ENCODE assay signal across 22 cellular contexts in genomic region chrX:46617906-46618305, GRCh38.
"Had no signal": no experiment of that assay in that cellular context is flagged by ENCODE, and none has a peak within 500 bp of the region (broad histone marks: within the 10 kb centered on the region; RNA-seq: fewer than 3 reads in every experiment).

No MANE protein-coding gene starts in this region.

- H3K9me3 ChIP-seq: esophagus squamous epithelium, lower lobe of right lung, ovary, SK-N-SH, tibial nerve had no signal

- H3K9me3 Mint-ChIP-seq: activated naive CD4-positive, alpha-beta T cell treated with anti-CD3 and anti-CD28 coated beads, Interleukin-2, amount 50 U/mL, for 24 hours had no signal

- H3K4me3 ChIP-seq: cardiac muscle cell, esophagus squamous epithelium, lower lobe of right lung, ovary, smooth muscle cell, tibial nerve had no signal

- H3K27ac ChIP-seq: cardiac muscle cell, esophagus squamous epithelium, lower lobe of right lung, ovary, tibial nerve had no signal

- H3K27ac Mint-ChIP-seq: activated naive CD4-positive, alpha-beta T cell treated with anti-CD3 and anti-CD28 coated beads, Interleukin-2, amount 50 U/mL, for 24 hours; naive thymus-derived CD8-positive, alpha-beta T cell had no signal

- ATAC-seq: left colon; lower lobe of right lung; naive thymus-derived CD8-positive, alpha-beta T cell; sciatic nerve had no signal

- H3K9ac ChIP-seq: SK-N-SH had no signal

- H3K4me2 ChIP-seq: SK-N-SH, smooth muscle cell had no signal

- H3K4me1 ChIP-seq: esophagus squamous epithelium, lower lobe of right lung had no signal

- H3K27me3 ChIP-seq: cardiac muscle cell, esophagus squamous epithelium, ovary, tibial nerve had no signal

- DNase-seq: amygdala; dermis blood vessel endothelial cell; effector memory CD4-positive, alpha-beta T cell; esophagus squamous epithelium; glutamatergic neuron; hippocampal formation; islet precursor cell; left colon; lower lobe of right lung; naive thymus-derived CD8-positive, alpha-beta T cell; ovary; SHP77 treated with DMSO at 0.1 percent for 48 hours; SK-N-SH; stimulated activated CD8-positive, alpha-beta memory T cell treated with anti-CD3 and anti-CD28 coated beads, Interleukin-4, amount 100 ng/mL, for 48 hours; stimulated activated naive CD4-positive, alpha-beta T cell treated with Interleukin-2 at 50 U/mL for 16 hours; T1000 had no signal

- H3K4me3 Mint-ChIP-seq: activated naive CD4-positive, alpha-beta T cell treated with anti-CD3 and anti-CD28 coated beads, Interleukin-2, amount 50 U/mL, for 24 hours had no signal

- H3K36me3 ChIP-seq: cardiac muscle cell, esophagus squamous epithelium, lower lobe of right lung, ovary, tibial nerve had no signal

- FAIRE-seq: urothelium cell line had no signal
